Comparison of ENCODE assay signal across 12 cellular contexts in genomic region chr9:110179734-110180133, GRCh38. TPM values are rescaled to one million over a fixed set of nuclear protein-coding genes. Genes with fewer than 3 reads are reported as not detected.
A peak's percentile ranks its signal among the peaks of the same experiment; 100 is the strongest.
DNase-seq lines count a peak whose midpoint lies in the region; ATAC-seq, FAIRE-seq and TF ChIP-seq lines count a peak whose summit lies in the region.
"Had no signal": no experiment of that assay in that cellular context is flagged by ENCODE, and none has a peak within 500 bp of the region (broad histone marks: within the 10 kb centered on the region; RNA-seq: fewer than 3 reads in every experiment).

No MANE protein-coding gene starts in this region.

- no peaks in the 10 kb centered on the region for H3K9me3 Mint-ChIP-seq in Calu3 (ENCODE audit: low read depth, unreplicated experiment)
- no peaks in the 10 kb centered on the region for H3K9me3 Mint-ChIP-seq in CD4-positive, alpha-beta T cell
- H3K9me3 Mint-ChIP-seq: stimulated activated effector memory CD8-positive, alpha-beta T cell treated with anti-CD3 and anti-CD28 coated beads, Interleukin-12 subunit alpha, Interleukin-12 subunit beta, amount 100 ng/mL, for 72 hours had no signal

- H3K9me3 ChIP-seq in adipocyte (ENCODE audit: control insufficient read depth, low read length): no peaks in the 10 kb centered on the region
- H3K9me3 ChIP-seq in CD4-positive, alpha-beta T cell (ENCODE audit: control insufficient read depth, low read length): no peaks in the 10 kb centered on the region

- CTCF ChIA-PET in AG04449 (lab: Yijun Ruan, JAX) (interaction anchor here (0.9 to 31.4 kb wide), 7 partner anchors 8 to 277 kb away, joined by 3 to 534 read pairs (median 5); partner anchors contain the start of gene C9orf152), Calu3 (lab: Charles Lee) (no interaction called here)
- CTCF ChIA-PET in CD4-positive, alpha-beta T cell (lab: Charles Lee): no interaction called here

- no peaks in the 10 kb centered on the region for H3K27me3 ChIP-seq in adipocyte (replicated peaks; ENCODE audit: control insufficient read depth, insufficient read depth, low read length)
- H3K27me3 ChIP-seq in CD4-positive, alpha-beta T cell (ENCODE audit: control insufficient read depth, insufficient read depth, low read length): no peaks in the 10 kb centered on the region

- no TSS peak for BruUV-seq in Calu3 (replicated peaks; lab: Mats Ljungman, UMichigan)

- no peak overlapping the region for H3K27ac Mint-ChIP-seq in Calu3 (ENCODE audit: unreplicated experiment)
- H3K27ac Mint-ChIP-seq in CD4-positive, alpha-beta T cell: no peak overlapping the region
- H3K27ac Mint-ChIP-seq: activated T-helper 1 cell treated with anti-CD3 and anti-CD28 coated beads, Interleukin-12 subunit alpha, Interleukin-12 subunit beta, Interleukin-2, Interleukin-4 antibody, amounts not matched to agents 30 ng/mL and 10 ng/mL and 1 ng/mL, durations not matched to agents 14 hours and 24 hours and 36 hours; stimulated activated effector memory CD8-positive, alpha-beta T cell treated with anti-CD3 and anti-CD28 coated beads, Interleukin-12 subunit alpha, Interleukin-12 subunit beta, amount 100 ng/mL, for 72 hours had no signal

- TF ChIP-seq CTCF in AG04449 (IDR thresholded peaks at IDR 0.05; ENCODE audit: insufficient read depth, low read length, missing control alignments): no peak
- TF ChIP-seq CTCF in HFF-Myc (IDR thresholded peaks at IDR 0.05; ENCODE audit: low read depth, low read length, missing control alignments): no peak
- no peak for TF ChIP-seq CTCF in fibroblast of villous mesenchyme (IDR thresholded peaks at IDR 0.05; ENCODE audit: insufficient read depth, low read depth, low read length)
- TF ChIP-seq CTCF in Calu3 (IDR thresholded peaks at IDR 0.05; ENCODE audit: unreplicated experiment): no peak
- no peak for TF ChIP-seq CTCF in CD4-positive, alpha-beta T cell (IDR thresholded peaks at IDR 0.05)

- TF ChIP-seq POLR2A in GM12892 (IDR thresholded peaks at IDR 0.05; ENCODE audit: low read depth, low read length): no peak

- FAIRE-seq in GM12892 (lab: Jason Lieb, UNC): no peak

- ATAC-seq in CD4-positive, alpha-beta T cell (ENCODE audit: poor library complexity): no peak
- ATAC-seq: stimulated activated effector memory CD8-positive, alpha-beta T cell treated with anti-CD3 and anti-CD28 coated beads, Interleukin-12 subunit alpha, Interleukin-12 subunit beta, amount 100 ng/mL, for 72 hours had no signal

- no peaks in the 10 kb centered on the region for H3K36me3 ChIP-seq in adipocyte (ENCODE audit: control insufficient read depth, insufficient read depth, low read length, severe bottlenecking)

- peaks cover 14% of the 10 kb centered on the region for H3K4me1 Mint-ChIP-seq in Calu3 (ENCODE audit: low read depth, unreplicated experiment)
- peaks cover 6% of the 10 kb centered on the region for H3K4me1 Mint-ChIP-seq in CD4-positive, alpha-beta T cell (ENCODE audit: low read depth)
- H3K4me1 Mint-ChIP-seq: stimulated activated effector memory CD8-positive, alpha-beta T cell treated with anti-CD3 and anti-CD28 coated beads, Interleukin-12 subunit alpha, Interleukin-12 subunit beta, amount 100 ng/mL, for 72 hours had no signal

- no peak overlapping the region for H3K4me3 ChIP-seq in AG04449 (ENCODE audit: low read depth, low read length)
- H3K4me3 ChIP-seq in HFF-Myc (replicated peaks; ENCODE audit: low read depth, low read length): no peak overlapping the region
- H3K4me3 ChIP-seq in adipocyte (ENCODE audit: low read length): no peak overlapping the region
- H3K4me3 ChIP-seq in fibroblast of villous mesenchyme (ENCODE audit: low read depth, low read length): no peak overlapping the region

- H3K4me3 Mint-ChIP-seq in Calu3 (ENCODE audit: low read depth, unreplicated experiment): no peak overlapping the region
- no peak overlapping the region for H3K4me3 Mint-ChIP-seq in CD4-positive, alpha-beta T cell
- H3K4me3 Mint-ChIP-seq: activated T-helper 1 cell treated with anti-CD3 and anti-CD28 coated beads, Interleukin-12 subunit alpha, Interleukin-12 subunit beta, Interleukin-2, Interleukin-4 antibody, amounts not matched to agents 30 ng/mL and 10 ng/mL and 1 ng/mL, durations not matched to agents 14 hours and 24 hours and 36 hours; stimulated activated effector memory CD8-positive, alpha-beta T cell treated with anti-CD3 and anti-CD28 coated beads, Interleukin-12 subunit alpha, Interleukin-12 subunit beta, amount 100 ng/mL, for 72 hours had no signal

- H3K27me3 Mint-ChIP-seq in Calu3 (ENCODE audit: unreplicated experiment): no peaks in the 10 kb centered on the region
- H3K27me3 Mint-ChIP-seq in CD4-positive, alpha-beta T cell: peaks cover 5% of the 10 kb centered on the region

- H3K9ac ChIP-seq in adipocyte (ENCODE audit: low read length): no peak overlapping the region

- peaks cover 23% of the 10 kb centered on the region for H3K4me1 ChIP-seq in adipocyte (ENCODE audit: control insufficient read depth, insufficient read depth, low read length)

- peak; percentile 63 for DNase-seq in AG04449 (ENCODE audit: low read depth, low spot score)
- DNase-seq in HFF-Myc (ENCODE audit: extremely low read depth, low read depth): peak; percentile 40
- peak; percentile 74 for DNase-seq in adipocyte (ENCODE audit: low read depth)
- DNase-seq in fibroblast of villous mesenchyme (ENCODE audit: low read depth): peak; percentile 69
- DNase-seq in NCI-H1417 treated with DMSO at 0.1 percent for 48 hours (lab: John Stamatoyannopoulos, UW): no peak
- DNase-seq in Calu3: no peak
- DNase-seq in GM12892 (ENCODE audit: insufficient read length): no peak
- no peak for DNase-seq in CD4-positive, alpha-beta T cell
- DNase-seq: NCI-H748 treated with DMSO at 0.1 percent for 48 hours had no signal

- H3K27ac ChIP-seq in CD4-positive, alpha-beta T cell (ENCODE audit: low read depth, low read length): no peak overlapping the region
- H3K27ac ChIP-seq: C4-2B had no signal

- intact Hi-C loops in Calu3 (cut with micrococcal nuclease; ENCODE audit: unreplicated experiment): loop anchor here (5.0 to 10.0 kb wide), 2 partner anchors 165 to 443 kb away; no protein-coding TSS in a partner anchor
- intact Hi-C loops in CD4-positive, alpha-beta T cell (cut with DNase I, micrococcal nuclease): loop anchor here in 1 of 2 experiments (5.0 kb wide), 2 partner anchors 448 to 1123 kb away; no protein-coding TSS in a partner anchor

- POLR2A ChIA-PET in AG04449 (lab: Yijun Ruan, JAX): no interaction called here
- POLR2A ChIA-PET in CD4-positive, alpha-beta T cell (lab: Charles Lee): no interaction called here

- H3K36me3 Mint-ChIP-seq in Calu3 (ENCODE audit: insufficient read depth, unreplicated experiment): no peaks in the 10 kb centered on the region
- H3K36me3 Mint-ChIP-seq in CD4-positive, alpha-beta T cell (ENCODE audit: low read depth): no peaks in the 10 kb centered on the region
- H3K36me3 Mint-ChIP-seq: stimulated activated effector memory CD8-positive, alpha-beta T cell treated with anti-CD3 and anti-CD28 coated beads, Interleukin-12 subunit alpha, Interleukin-12 subunit beta, amount 100 ng/mL, for 72 hours had no signal

RNA-seq across cellular contexts. Expression of gene C9orf152, which starts 28.2 kb away (rescaled TPM):
- not detected in 2 replicates for total RNA-seq in fibroblast of villous mesenchyme
- total RNA-seq in Calu3 (2022): 1.7 and 1.9 TPM in 2 replicates
- 0.45 TPM for polyA plus RNA-seq in GM12892 (2012; ENCODE audit: missing spikeins)
- not detected for total RNA-seq in CD4-positive, alpha-beta T cell
- total RNA-seq: activated T-helper 1 cell treated with anti-CD3 and anti-CD28 coated beads, Interleukin-12 subunit alpha, Interleukin-12 subunit beta, Interleukin-2, Interleukin-4 antibody, amounts not matched to agents 30 ng/mL and 10 ng/mL and 1 ng/mL, durations not matched to agents 14 hours and 24 hours and 36 hours had no signal

Comparison
In these comparisons a context has a peak if more than half of its experiments do, and no peak if none do; other contexts are left out.
1. DNase-seq: peak in AG04449 (single experiment), HFF-Myc (single experiment), adipocyte (single experiment) and fibroblast of villous mesenchyme (single experiment); none in NCI-H1417 treated with DMSO at 0.1 percent for 48 hours (single experiment), Calu3 (single experiment), GM12892 (single experiment) and CD4-positive, alpha-beta T cell (0 of 10).